Comparison of ENCODE assay signal across 11 cellular contexts in genomic region chr19:55372316-55373081, GRCh38. TPM values are rescaled to one million over a fixed set of nuclear protein-coding genes. Genes with fewer than 3 reads are reported as not detected.
DNase-seq lines count a peak whose midpoint lies in the region; ATAC-seq and TF ChIP-seq lines count a peak whose summit lies in the region.
"Had no signal": no experiment of that assay in that cellular context is flagged by ENCODE, and none has a peak within 500 bp of the region (broad histone marks: within the 10 kb centered on the region; RNA-seq: fewer than 3 reads in every experiment).

No MANE protein-coding gene starts in this region.

- no peaks in the 10 kb centered on the region for H3K9me3 ChIP-seq in adipocyte (ENCODE audit: control insufficient read depth, low read length)

- no peaks in the 10 kb centered on the region for H3K9me3 Mint-ChIP-seq in mesothelial cell of epicardium

- peaks cover 51% of the 10 kb centered on the region for H3K27me3 Mint-ChIP-seq in mesothelial cell of epicardium (ENCODE audit: low read depth)

- TF ChIP-seq RAD21 in Ishikawa (IDR thresholded peaks at IDR 0.05; ENCODE audit: low read depth): no peak

- no peaks in the 10 kb centered on the region for H3K36me3 Mint-ChIP-seq in mesothelial cell of epicardium

- ATAC-seq in omental fat pad (ENCODE audit: low FRiP score) (no peak), GM18909 (IDR thresholded peaks at IDR 0.05; ENCODE audit: poor library complexity, unreplicated experiment) (no peak)

- no peak overlapping the region for H3K4me3 ChIP-seq in adipocyte (ENCODE audit: low read length)
- H3K4me3 ChIP-seq: SK-N-MC had no signal

- peaks cover 14% of the 10 kb centered on the region for H3K27me3 ChIP-seq in adipocyte (replicated peaks; ENCODE audit: control insufficient read depth, insufficient read depth, low read length)

- no peak for TF ChIP-seq EP300 in Ishikawa (IDR thresholded peaks at IDR 0.05; ENCODE audit: borderline replicate concordance)

- no peaks in the 10 kb centered on the region for H3K36me3 ChIP-seq in adipocyte (ENCODE audit: control insufficient read depth, insufficient read depth, low read length, severe bottlenecking)

- TF ChIP-seq CTCF in mesothelial cell of epicardium (IDR thresholded peaks at IDR 0.05; ENCODE audit: unreplicated experiment) (no peak), omental fat pad (IDR thresholded peaks at IDR 0.05) (no peak)

- H3K4me1 ChIP-seq in adipocyte (ENCODE audit: control insufficient read depth, insufficient read depth, low read length): peaks cover 2% of the 10 kb centered on the region

- H3K9ac ChIP-seq in adipocyte (ENCODE audit: low read length): no peak overlapping the region

- H3K27ac Mint-ChIP-seq in mesothelial cell of epicardium: peak overlapping the region; percentile 37

- H3K4me1 Mint-ChIP-seq in mesothelial cell of epicardium: peaks cover 47% of the 10 kb centered on the region

- H3K4me3 Mint-ChIP-seq in mesothelial cell of epicardium: peak overlapping the region; percentile 10

- peak; percentile 81 for DNase-seq in EH (ENCODE audit: low read depth)
- peak; percentile 40 for DNase-seq in adipocyte (ENCODE audit: low read depth)
- no peak for DNase-seq in mesothelial cell of epicardium (ENCODE audit: low spot score in 2 of 2, unreplicated experiment in 2 of 2)
- DNase-seq in omental fat pad (ENCODE audit: low spot score): no peak
- no peak for DNase-seq in GM03348 (ENCODE audit: low spot score)
- no peak for DNase-seq in dermis blood vessel endothelial cell
- DNase-seq: NCI-H774 had no signal

TF ChIP-seq in Ishikawa, 13 proteins besides CTCF, POLR2A, EP300 and RAD21:
- TF ChIP-seq ZBTB7A (IDR thresholded peaks at IDR 0.05; ENCODE audit: low read depth) (peak; percentile 78), TAF1 (IDR thresholded peaks at IDR 0.05; ENCODE audit: low read depth) (no peak), CREB1 (IDR thresholded peaks at IDR 0.05; ENCODE audit: low read depth) (0 out of 2 replicates have a peak, but pooled peaks have one; percentile 11), NFIC (IDR thresholded peaks at IDR 0.05) (peak; percentile 22; the same call in 1 of the 2 replicates)

RNA-seq across cellular contexts. Expression of gene IL11, which starts 2.2 kb away (rescaled TPM):
- total RNA-seq in mesothelial cell of epicardium (10.0 to 12.9 TPM (median 11.6 TPM) in 3 replicates), omental fat pad (1 to 10 TPM in 1 of 4 donors, under 1 TPM in 1, not detected in 2; 0.28 to 1.2 TPM), dermis blood vessel endothelial cell (0.17 TPM in 1 of 2 replicates, not detected in the other)
- total RNA-seq: mesenteric fat pad had no signal

RNA-seq across cellular contexts. Expression of gene TMEM190, which starts 4.1 kb away (rescaled TPM):
- total RNA-seq in mesothelial cell of epicardium (2.2 to 2.4 TPM (median 2.4 TPM) in 3 replicates), omental fat pad (not detected), dermis blood vessel endothelial cell (not detected in 2 replicates)
- total RNA-seq: mesenteric fat pad had no signal

RNA-seq across cellular contexts. Expression of gene GARIN5B, which starts 9.4 kb away (rescaled TPM):
- 0.13 to 0.34 TPM (median 0.27 TPM) in 3 replicates for total RNA-seq in mesothelial cell of epicardium
- under 1 TPM in 1 of 4 donors, not detected in 3; 0.09 TPM for total RNA-seq in omental fat pad
- not detected in 2 replicates for total RNA-seq in dermis blood vessel endothelial cell
- total RNA-seq: mesenteric fat pad had no signal

RNA-seq across cellular contexts. Expression of gene TMEM238, which starts 11.6 kb away (rescaled TPM):
- 2.3 to 2.9 TPM (median 2.3 TPM) in 3 replicates for total RNA-seq in mesothelial cell of epicardium
- total RNA-seq in omental fat pad: 1 to 10 TPM in 3 of 4 donors, not detected in 1; 1.5 to 1.7 (median 1.6) TPM
- total RNA-seq in dermis blood vessel endothelial cell: 0.34 and 1.0 TPM in 2 replicates

RNA-seq across cellular contexts. Expression of gene RPL28, which starts 13.2 kb away (rescaled TPM):
- 1,773 to 1,819 TPM (median 1,790 TPM) in 3 replicates for total RNA-seq in mesothelial cell of epicardium
- 100 to 1,000 TPM; 490 to 747 (median 555) TPM for total RNA-seq in omental fat pad
- total RNA-seq in dermis blood vessel endothelial cell: 257 and 280 TPM in 2 replicates

Comparison
In these comparisons a context has a peak if more than half of its experiments do, and no peak if none do; other contexts are left out.
1. DNase-seq: peak in EH (single experiment) and adipocyte (single experiment); none in mesothelial cell of epicardium (0 of 2), omental fat pad (single experiment), GM03348 (single experiment) and dermis blood vessel endothelial cell (single experiment).